ENCODE assay signal across 1 cellular context in the genomic region with DNA sequence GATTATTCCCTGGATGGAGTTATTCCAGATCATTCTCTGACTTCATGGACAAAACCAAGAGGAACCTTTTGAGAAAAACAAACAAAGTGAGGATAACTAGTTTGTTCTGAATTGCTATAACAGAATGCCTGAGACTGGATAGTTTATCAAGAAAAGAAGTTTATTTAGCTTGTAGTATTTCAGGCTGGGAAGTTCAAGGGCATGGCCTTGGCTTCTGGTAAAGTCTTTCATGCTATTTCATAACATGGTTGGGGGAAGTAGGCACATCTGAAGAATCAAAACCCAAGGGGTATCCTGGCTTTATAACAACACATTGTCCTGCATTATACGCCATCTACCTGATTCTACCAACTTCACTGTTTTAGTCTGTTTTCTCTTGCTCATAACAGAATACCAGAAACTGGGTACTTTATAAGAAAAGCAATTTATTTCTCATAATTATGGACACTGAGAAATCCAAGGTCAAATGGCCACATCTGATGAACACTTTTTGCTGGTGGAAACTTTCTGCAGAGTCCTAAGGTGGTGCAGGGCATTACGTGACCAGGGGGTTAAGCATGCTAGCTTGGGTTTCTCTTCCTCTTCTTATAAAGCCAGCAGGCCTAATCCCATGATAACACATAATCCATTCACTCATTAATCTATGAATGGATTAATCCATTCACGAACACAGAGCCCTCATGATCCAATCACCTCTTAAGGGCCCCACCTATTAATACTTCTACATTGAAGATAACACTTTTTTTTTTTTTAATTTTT.
TF ChIP-seq lines count a peak whose summit lies in the region.

No MANE protein-coding gene starts in this region.

TF ChIP-seq in HepG2, 621 proteins besides CTCF, POLR2A, EP300 and RAD21 (continued from another document and continues in another):
- TF ChIP-seq ZNF770 (CRISPR knock-in tag; IDR thresholded peaks at IDR 0.05) (no peak), KAT8 (CRISPR knock-in tag; IDR thresholded peaks at IDR 0.05) (no peak), ZNF432 (CRISPR knock-in tag; IDR thresholded peaks at IDR 0.05; ENCODE audit: borderline replicate concordance) (no peak), RBAK (CRISPR knock-in tag; IDR thresholded peaks at IDR 0.05) (no peak), ZNF614 (CRISPR knock-in tag; IDR thresholded peaks at IDR 0.05; ENCODE audit: borderline replicate concordance) (no peak; the same call in 1 of the 2 replicates), ATRX (CRISPR knock-in tag; IDR thresholded peaks at IDR 0.05; ENCODE audit: borderline replicate concordance) (no peak), ZNF280D (CRISPR knock-in tag; IDR thresholded peaks at IDR 0.05) (no peak), CENPX (CRISPR knock-in tag; IDR thresholded peaks at IDR 0.05) (no peak), ZNF597 (CRISPR knock-in tag; IDR thresholded peaks at IDR 0.05) (no peak), HNRNPL (IDR thresholded peaks at IDR 0.05; ENCODE audit: low read depth, low read length) (no peak), ZNF256 (CRISPR knock-in tag; conservative IDR thresholded peaks at IDR 0.05) (no peak), ZNF3 (CRISPR knock-in tag; IDR thresholded peaks at IDR 0.05) (no peak), EED (CRISPR knock-in tag; IDR thresholded peaks at IDR 0.05) (no peak), ZNF552 (CRISPR knock-in tag; IDR thresholded peaks at IDR 0.05; ENCODE audit: borderline replicate concordance) (no peak), ZNF780A (CRISPR knock-in tag; IDR thresholded peaks at IDR 0.05) (no peak), ZGPAT (CRISPR knock-in tag; IDR thresholded peaks at IDR 0.05) (peak; percentile 44; the same call in 1 of the 2 replicates), FIP1L1 (IDR thresholded peaks at IDR 0.05; ENCODE audit: borderline replicate concordance, insufficient read depth, low read depth, low read length) (no peak), RXRB (CRISPR knock-in tag; IDR thresholded peaks at IDR 0.05; ENCODE audit: borderline replicate concordance) (peak; percentile 27; the same call in 1 of the 2 replicates), FOXP1 (IDR thresholded peaks at IDR 0.05) (no peak), FOXP1 (CRISPR knock-in tag; IDR thresholded peaks at IDR 0.05) (0 out of 2 replicates have a peak, but pooled peaks have one; percentile 12), BCL6 (CRISPR knock-in tag; IDR thresholded peaks at IDR 0.05) (peak; percentile 74), STAT5B (CRISPR knock-in tag; IDR thresholded peaks at IDR 0.05) (no peak), ZNF615 (CRISPR knock-in tag; IDR thresholded peaks at IDR 0.05; ENCODE audit: borderline replicate concordance) (no peak), SOX5 (CRISPR knock-in tag; IDR thresholded peaks at IDR 0.05; ENCODE audit: borderline replicate concordance) (peak; percentile 36; the same call in 1 of the 2 replicates), ZNF468 (CRISPR knock-in tag; IDR thresholded peaks at IDR 0.05) (no peak), HNF4A (CRISPR knock-in tag; IDR thresholded peaks at IDR 0.05) (peak; percentile 17; the same call in 1 of the 2 replicates), ZNF777 (CRISPR knock-in tag; IDR thresholded peaks at IDR 0.05) (no peak), FOXK2 (IDR thresholded peaks at IDR 0.05) (no peak), SRF (IDR thresholded peaks at IDR 0.05; ENCODE audit: low read depth, low read length) (no peak), YEATS4 (CRISPR knock-in tag; IDR thresholded peaks at IDR 0.05; ENCODE audit: borderline replicate concordance) (no peak), ZNF746 (CRISPR knock-in tag; IDR thresholded peaks at IDR 0.05) (no peak), ARHGAP35 (CRISPR knock-in tag; IDR thresholded peaks at IDR 0.05; ENCODE audit: borderline replicate concordance) (no peak), GATAD2A (CRISPR knock-in tag; IDR thresholded peaks at IDR 0.05) (peak; percentile 43; the same call in 1 of the 2 replicates), TERF1 (CRISPR knock-in tag; IDR thresholded peaks at IDR 0.05) (no peak), SALL1 (CRISPR knock-in tag; IDR thresholded peaks at IDR 0.05) (no peak), NONO (IDR thresholded peaks at IDR 0.05) (no peak), NONO (CRISPR knock-in tag; conservative IDR thresholded peaks at IDR 0.05) (no peak), NCOA2 (CRISPR knock-in tag; IDR thresholded peaks at IDR 0.05) (peak; percentile 69), ZFP1 (CRISPR knock-in tag; IDR thresholded peaks at IDR 0.05) (no peak), SIN3B (IDR thresholded peaks at IDR 0.05; ENCODE audit: low read length) (no peak), IKZF5 (CRISPR knock-in tag; IDR thresholded peaks at IDR 0.05) (no peak), CREB3 (CRISPR knock-in tag; IDR thresholded peaks at IDR 0.05) (no peak), ZNF136 (CRISPR knock-in tag; IDR thresholded peaks at IDR 0.05; ENCODE audit: low read depth) (no peak), SYNCRIP (IDR thresholded peaks at IDR 0.05; ENCODE audit: insufficient read depth, low read depth, low read length) (no peak), ZNF484 (CRISPR knock-in tag; IDR thresholded peaks at IDR 0.05; ENCODE audit: borderline replicate concordance, low read depth) (no peak), ZNF260 (CRISPR knock-in tag; IDR thresholded peaks at IDR 0.05; ENCODE audit: borderline replicate concordance, low read depth) (no peak), SMAD9 (CRISPR knock-in tag; IDR thresholded peaks at IDR 0.05) (no peak), PCBP2 (optimal IDR thresholded peaks at IDR 0.05; ENCODE audit: low read depth, low read length, poor library complexity, severe bottlenecking) (no peak), SETDB1 (CRISPR knock-in tag; IDR thresholded peaks at IDR 0.05; ENCODE audit: borderline replicate concordance) (no peak), PHF5A (CRISPR knock-in tag; IDR thresholded peaks at IDR 0.05; ENCODE audit: low read depth, unreplicated experiment) (no peak), NFE2L2 (IDR thresholded peaks at IDR 0.05; ENCODE audit: low read length) (no peak), ZNF530 (CRISPR knock-in tag; IDR thresholded peaks at IDR 0.05; ENCODE audit: low read depth) (no peak)
- TF ChIP-seq, protein P1, sequence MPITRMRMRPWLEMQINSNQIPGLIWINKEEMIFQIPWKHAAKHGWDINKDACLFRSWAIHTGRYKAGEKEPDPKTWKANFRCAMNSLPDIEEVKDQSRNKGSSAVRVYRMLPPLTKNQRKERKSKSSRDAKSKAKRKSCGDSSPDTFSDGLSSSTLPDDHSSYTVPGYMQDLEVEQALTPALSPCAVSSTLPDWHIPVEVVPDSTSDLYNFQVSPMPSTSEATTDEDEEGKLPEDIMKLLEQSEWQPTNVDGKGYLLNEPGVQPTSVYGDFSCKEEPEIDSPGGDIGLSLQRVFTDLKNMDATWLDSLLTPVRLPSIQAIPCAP (CRISPR knock-in tag; IDR thresholded peaks at IDR 0.05; ENCODE audit: low read depth) = no peak
- TF ChIP-seq, protein P2, sequence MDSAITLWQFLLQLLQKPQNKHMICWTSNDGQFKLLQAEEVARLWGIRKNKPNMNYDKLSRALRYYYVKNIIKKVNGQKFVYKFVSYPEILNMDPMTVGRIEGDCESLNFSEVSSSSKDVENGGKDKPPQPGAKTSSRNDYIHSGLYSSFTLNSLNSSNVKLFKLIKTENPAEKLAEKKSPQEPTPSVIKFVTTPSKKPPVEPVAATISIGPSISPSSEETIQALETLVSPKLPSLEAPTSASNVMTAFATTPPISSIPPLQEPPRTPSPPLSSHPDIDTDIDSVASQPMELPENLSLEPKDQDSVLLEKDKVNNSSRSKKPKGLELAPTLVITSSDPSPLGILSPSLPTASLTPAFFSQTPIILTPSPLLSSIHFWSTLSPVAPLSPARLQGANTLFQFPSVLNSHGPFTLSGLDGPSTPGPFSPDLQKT (CRISPR knock-in tag; IDR thresholded peaks at IDR 0.05; ENCODE audit: borderline replicate concordance) = no peak
- TF ChIP-seq, protein P3, sequence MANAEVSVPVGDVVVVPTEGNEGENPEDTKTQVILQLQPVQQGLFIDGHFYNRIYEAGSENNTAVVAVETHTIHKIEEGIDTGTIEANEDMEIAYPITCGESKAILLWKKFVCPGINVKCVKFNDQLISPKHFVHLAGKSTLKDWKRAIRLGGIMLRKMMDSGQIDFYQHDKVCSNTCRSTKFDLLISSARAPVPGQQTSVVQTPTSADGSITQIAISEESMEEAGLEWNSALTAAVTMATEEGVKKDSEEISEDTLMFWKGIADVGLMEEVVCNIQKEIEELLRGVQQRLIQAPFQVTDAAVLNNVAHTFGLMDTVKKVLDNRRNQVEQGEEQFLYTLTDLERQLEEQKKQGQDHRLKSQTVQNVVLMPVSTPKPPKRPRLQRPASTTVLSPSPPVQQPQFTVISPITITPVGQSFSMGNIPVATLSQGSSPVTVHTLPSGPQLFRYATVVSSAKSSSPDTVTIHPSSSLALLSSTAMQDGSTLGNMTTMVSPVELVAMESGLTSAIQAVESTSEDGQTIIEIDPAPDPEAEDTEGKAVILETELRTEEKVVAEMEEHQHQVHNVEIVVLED (CRISPR knock-in tag; IDR thresholded peaks at IDR 0.05; ENCODE audit: borderline replicate concordance) = no peak
